17 cellular contexts compared by ENCODE assay signal in the genomic region with DNA sequence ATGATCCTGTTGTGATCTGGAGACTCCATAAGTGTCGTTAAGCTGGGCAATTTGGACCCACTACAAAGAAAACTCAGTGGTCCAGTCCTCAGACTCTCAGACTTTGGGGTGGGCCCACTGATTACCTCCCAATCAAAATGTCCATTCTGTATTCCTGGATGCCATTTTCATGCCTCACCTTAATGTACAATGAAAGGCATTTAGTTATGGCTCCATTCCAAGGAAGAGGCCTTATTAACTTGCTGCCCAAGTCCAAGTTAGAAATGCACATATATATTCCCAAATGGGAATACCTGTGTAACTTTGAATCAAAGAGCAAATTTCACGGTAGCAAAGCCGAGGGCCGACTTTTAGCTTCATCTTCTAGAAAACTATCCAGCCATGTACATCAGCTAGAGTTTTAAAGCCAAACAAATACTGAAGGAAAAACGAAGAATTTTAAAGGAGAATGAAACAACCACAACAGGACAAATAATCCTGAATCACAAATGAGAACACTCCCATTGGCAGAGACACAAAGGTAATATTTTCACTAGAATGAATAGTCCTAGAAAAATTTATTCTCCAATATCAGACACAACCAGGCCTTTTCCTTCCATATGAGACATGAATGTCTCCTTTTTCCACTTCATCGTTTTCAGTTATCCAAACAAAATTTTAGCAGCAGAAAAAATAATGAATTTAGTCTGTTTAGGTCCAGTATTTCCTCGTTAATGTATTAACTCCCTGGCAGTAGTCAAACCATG.
A peak's percentile ranks its signal among the peaks of the same experiment; 100 is the strongest.
DNase-seq lines count a peak whose midpoint lies in the region; ATAC-seq, FAIRE-seq and TF ChIP-seq lines count a peak whose summit lies in the region.
"Had no signal": no experiment of that assay in that cellular context is flagged by ENCODE, and none has a peak within 500 bp of the region (broad histone marks: within the 10 kb centered on the region; RNA-seq: fewer than 3 reads in every experiment).

No MANE protein-coding gene starts in this region.

- H3K4me3 ChIP-seq in liver (ENCODE audit: low read depth in 1 of 3, low read length in 3 of 3) (no peak overlapping the region), HepG2 (replicated peaks in 1 of 3; ENCODE audit: insufficient read depth in 1 of 3, low read depth in 2 of 3, low read length in 3 of 3) (no peak overlapping the region), brain microvascular endothelial cell (ENCODE audit: low read depth, low read length) (no peak overlapping the region), keratinocyte (ENCODE audit: control insufficient read depth in 2 of 3, extremely low read depth in 1 of 3, insufficient read depth in 2 of 3, low read depth in 1 of 3, low read length in 3 of 3) (no peak overlapping the region)
- H3K4me3 ChIP-seq: coronary artery, esophagus squamous epithelium had no signal

- H3K4me1 Mint-ChIP-seq in WTC11: no peaks in the 10 kb centered on the region; the same call in 1 of the 2 replicates
- H3K4me1 Mint-ChIP-seq: activated B cell treated with CpG ODN at 0.5 μM for 24 hours; activated T-helper 17 cell treated with anti-CD3 and anti-CD28 coated beads, Interleukin-2, amount 50 U/mL, for 72 hours; CD4-positive, CD25-positive, alpha-beta regulatory T cell had no signal

- TF ChIP-seq RAD21 in liver (IDR thresholded peaks at IDR 0.05): no peak
- TF ChIP-seq RAD21 in HepG2 (CRISPR knock-in tag; IDR thresholded peaks at IDR 0.05): no peak

- H3K9me3 ChIP-seq in liver (ENCODE audit: control insufficient read depth in 4 of 4, low read length in 3 of 4): no peaks in the 10 kb centered on the region
- no peaks in the 10 kb centered on the region for H3K9me3 ChIP-seq in HepG2 (ENCODE audit: low read length)
- H3K9me3 ChIP-seq in keratinocyte (ENCODE audit: control insufficient read depth, low read depth, low read length): no peaks in the 10 kb centered on the region
- H3K9me3 ChIP-seq: esophagus squamous epithelium had no signal

- no peaks in the 10 kb centered on the region for H3K27me3 Mint-ChIP-seq in WTC11 (ENCODE audit: low read depth)
- H3K27me3 Mint-ChIP-seq: activated B cell treated with CpG ODN at 0.5 μM for 24 hours; activated T-helper 17 cell treated with anti-CD3 and anti-CD28 coated beads, Interleukin-2, amount 50 U/mL, for 72 hours; CD4-positive, CD25-positive, alpha-beta regulatory T cell had no signal

- no TSS peak for BruUV-seq in HepG2 (replicated peaks; lab: Mats Ljungman, UMichigan)

- in situ Hi-C loops in HepG2 (cut with HindIII; ENCODE audit: extremely low pct_ligation_motif_present, low pct_unique_long_range_greater_than_20kb) (no loop called here), brain microvascular endothelial cell (cut with HindIII; ENCODE audit: low pct_ligation_motif_present, low sequenced_read_pairs) (no loop called here)

- TF ChIP-seq EP300 in HepG2 (IDR thresholded peaks at IDR 0.05; ENCODE audit: low read depth in 2 of 2, low read length in 2 of 2): no peak
- TF ChIP-seq EP300 in HepG2 (CRISPR knock-in tag; IDR thresholded peaks at IDR 0.05; ENCODE audit: borderline replicate concordance): no peak

- DNase-seq in HepG2 (ENCODE audit: low spot score): no peak
- DNase-seq in brain microvascular endothelial cell: peak; percentile 40
- DNase-seq in keratinocyte (ENCODE audit: low read depth, low spot score): no peak
- DNase-seq in WTC11 (ENCODE audit: low spot score): no peak
- DNase-seq in NCI-H1436 treated with DMSO at 0.1 percent for 48 hours (lab: John Stamatoyannopoulos, UW): no peak
- DNase-seq in effector CD8-positive, alpha-beta T cell (lab: John Stamatoyannopoulos, UW): no peak
- DNase-seq: activated B cell treated with CpG ODN at 0.5 μM for 24 hours; activated CD8-positive, alpha-beta memory T cell treated with anti-CD3 and anti-CD28 coated beads for 24 hours; CD4-positive, CD25-positive, alpha-beta regulatory T cell; esophagus squamous epithelium; NCI-H82 had no signal

- H4K20me1 ChIP-seq in HepG2 (ENCODE audit: insufficient read depth, low read length) (no peaks in the 10 kb centered on the region), keratinocyte (ENCODE audit: control insufficient read depth, extremely low read depth, insufficient read depth, low read length) (no peaks in the 10 kb centered on the region)

- no peaks in the 10 kb centered on the region for H3K9me1 ChIP-seq in keratinocyte (ENCODE audit: control insufficient read depth, extremely low read depth, insufficient read depth, low read length)

- H3K79me2 ChIP-seq in HepG2 (ENCODE audit: insufficient read depth, low read length) (no peaks in the 10 kb centered on the region), keratinocyte (ENCODE audit: control insufficient read depth, insufficient read depth, low read length) (no peaks in the 10 kb centered on the region)

- H3K9me3 Mint-ChIP-seq in WTC11: peaks cover 15% of the 10 kb centered on the region
- H3K9me3 Mint-ChIP-seq: activated T-helper 17 cell treated with anti-CD3 and anti-CD28 coated beads, Interleukin-2, amount 50 U/mL, for 72 hours; type B pancreatic cell had no signal

- H3K36me3 ChIP-seq in liver (ENCODE audit: control insufficient read depth in 4 of 4, insufficient read depth in 3 of 4, low read depth in 1 of 4, low read length in 3 of 4) (no peaks in the 10 kb centered on the region), HepG2 (replicated peaks in 1 of 2; ENCODE audit: control insufficient read depth in 1 of 2, insufficient read depth in 2 of 2, low read length in 2 of 2) (no peaks in the 10 kb centered on the region), brain microvascular endothelial cell (replicated peaks) (no peaks in the 10 kb centered on the region), keratinocyte (ENCODE audit: control insufficient read depth in 2 of 2, extremely low read depth in 1 of 2, insufficient read depth in 2 of 2, low read length in 2 of 2) (no peaks in the 10 kb centered on the region)
- H3K36me3 ChIP-seq: esophagus squamous epithelium had no signal

- dilution Hi-C loops in keratinocyte (cut with MboI; ENCODE audit: extremely low pct_ligation_motif_present, low sequenced_read_pairs): no loop called here

- peaks cover 2 to 20% (median 12%) of the 10 kb centered on the region in 4 donors for H3K4me1 ChIP-seq in liver (ENCODE audit: control insufficient read depth in 4 of 4, insufficient read depth in 4 of 4, low read length in 3 of 4)
- H3K4me1 ChIP-seq in HepG2 (ENCODE audit: insufficient read depth, low read length): peaks cover 20% of the 10 kb centered on the region
- peaks cover 49% of the 10 kb centered on the region for H3K4me1 ChIP-seq in keratinocyte (ENCODE audit: control insufficient read depth, extremely low read depth, insufficient read depth, low read length)
- H3K4me1 ChIP-seq: esophagus squamous epithelium had no signal

- peaks cover under 1% of the 10 kb centered on the region for H3K36me3 Mint-ChIP-seq in WTC11
- H3K36me3 Mint-ChIP-seq: CD4-positive, CD25-positive, alpha-beta regulatory T cell; type B pancreatic cell had no signal

- H3K27me3 ChIP-seq in liver (ENCODE audit: control insufficient read depth in 4 of 4, insufficient read depth in 4 of 4, low read length in 3 of 4) (no peaks in the 10 kb centered on the region), HepG2 (ENCODE audit: control insufficient read depth in 1 of 2, insufficient read depth in 2 of 2, low read length in 2 of 2) (no peaks in the 10 kb centered on the region), brain microvascular endothelial cell (replicated peaks) (no peaks in the 10 kb centered on the region), keratinocyte (ENCODE audit: control insufficient read depth, extremely low read depth, insufficient read depth, low read length) (no peaks in the 10 kb centered on the region)
- H3K27me3 ChIP-seq: esophagus squamous epithelium had no signal

- H3K4me2 ChIP-seq in HepG2 (ENCODE audit: low read depth, low read length) (no peak overlapping the region; the same call in 1 of the 2 replicates), keratinocyte (ENCODE audit: control insufficient read depth, extremely low read depth, insufficient read depth, low read depth, low read length) (peak overlapping the region; percentile 13)

- no peak overlapping the region for H3K27ac Mint-ChIP-seq in WTC11
- H3K27ac Mint-ChIP-seq: activated B cell treated with CpG ODN at 0.5 μM for 24 hours; activated T-helper 17 cell treated with anti-CD3 and anti-CD28 coated beads, Interleukin-2, amount 50 U/mL, for 72 hours; CD4-positive, CD25-positive, alpha-beta regulatory T cell; type B pancreatic cell had no signal

- H3K9ac ChIP-seq in liver (ENCODE audit: low read depth in 1 of 2, low read length in 2 of 2): peak overlapping the region in 1 of 2 donors; percentile 36
- H3K9ac ChIP-seq in HepG2 (ENCODE audit: insufficient read depth, low read depth, low read length): no peak overlapping the region
- H3K9ac ChIP-seq in keratinocyte (ENCODE audit: control insufficient read depth, extremely low read depth, insufficient read depth, low read length): no peak overlapping the region

- FAIRE-seq in HepG2 (lab: Jason Lieb, UNC): no peak
- FAIRE-seq in keratinocyte (lab: Jason Lieb, UNC): peak; percentile 52
- FAIRE-seq: small intestine had no signal

- intact Hi-C loops in HepG2 (cut with micrococcal nuclease; ENCODE audit: unreplicated experiment): no loop called here

- 65% methylated on average over 7 of the region's 7 CpGs for WGBS in liver
- WGBS in HepG2 (ENCODE audit: low lambda C conversion rate): 38% methylated on average over 7 of the region's 7 CpGs

- no peak for TF ChIP-seq POLR2A in HepG2 (IDR thresholded peaks at IDR 0.05; ENCODE audit: insufficient read depth in 1 of 2, low read depth in 2 of 2, low read length in 2 of 2)

- POLR2A ChIA-PET in HepG2 (lab: Yijun Ruan, JAX): no interaction called here
- POLR2A ChIA-PET in WTC11 (lab: Charles Lee): no interaction called here

- no peak overlapping the region for H3K4me3 Mint-ChIP-seq in WTC11
- H3K4me3 Mint-ChIP-seq: activated B cell treated with CpG ODN at 0.5 μM for 24 hours; activated T-helper 17 cell treated with anti-CD3 and anti-CD28 coated beads, Interleukin-2, amount 50 U/mL, for 72 hours; CD4-positive, CD25-positive, alpha-beta regulatory T cell; type B pancreatic cell had no signal

- H3K27ac ChIP-seq in liver (ENCODE audit: low read depth in 1 of 2, low read length in 2 of 2) (peak overlapping the region; percentile 36 to 40), HepG2 (ENCODE audit: extremely low read length, insufficient read depth, low read length) (no peak overlapping the region), brain microvascular endothelial cell (peak overlapping the region; percentile 86), keratinocyte (ENCODE audit: control insufficient read depth, insufficient read depth, low read length) (peak overlapping the region; percentile 42)
- H3K27ac ChIP-seq: coronary artery, esophagus squamous epithelium had no signal

- H2AFZ ChIP-seq in HepG2 (ENCODE audit: low read length) (no peak overlapping the region), keratinocyte (ENCODE audit: control insufficient read depth, low read length) (no peak overlapping the region)

- ATAC-seq in HepG2 (no peak), WTC11 (no peak), HG03457 (IDR thresholded peaks at IDR 0.05; ENCODE audit: unreplicated experiment) (no peak)
- ATAC-seq: activated T-helper 17 cell treated with anti-CD3 and anti-CD28 coated beads, Interleukin-2, amount 50 U/mL, for 72 hours had no signal

- no peak for TF ChIP-seq CTCF in liver (IDR thresholded peaks at IDR 0.05; ENCODE audit: low read depth, low read length, missing input control)
- TF ChIP-seq CTCF in HepG2 (CRISPR knock-in tag; IDR thresholded peaks at IDR 0.05): no peak
- no peak for TF ChIP-seq CTCF in brain microvascular endothelial cell (IDR thresholded peaks at IDR 0.05; ENCODE audit: low read depth, low read length, missing control alignments)
- TF ChIP-seq CTCF in keratinocyte (optimal IDR thresholded peaks at IDR 0.05 in 1 of 3, IDR thresholded peaks at IDR 0.05 in 1 of 3, conservative IDR thresholded peaks at IDR 0.05 in 1 of 3; ENCODE audit: extremely low read depth in 1 of 3, insufficient read depth in 2 of 3, low read length in 3 of 3): no peak
- TF ChIP-seq CTCF in WTC11 (IDR thresholded peaks at IDR 0.05): no peak

- CTCF ChIA-PET in HepG2 (lab: Yijun Ruan, JAX; ENCODE audit: low intra/inter-chr PET ratio, low total read pairs): no interaction called here
- CTCF ChIA-PET in WTC11 (lab: Charles Lee): no interaction called here
